ENCODE assay signal across 1 cellular context in the genomic region with DNA sequence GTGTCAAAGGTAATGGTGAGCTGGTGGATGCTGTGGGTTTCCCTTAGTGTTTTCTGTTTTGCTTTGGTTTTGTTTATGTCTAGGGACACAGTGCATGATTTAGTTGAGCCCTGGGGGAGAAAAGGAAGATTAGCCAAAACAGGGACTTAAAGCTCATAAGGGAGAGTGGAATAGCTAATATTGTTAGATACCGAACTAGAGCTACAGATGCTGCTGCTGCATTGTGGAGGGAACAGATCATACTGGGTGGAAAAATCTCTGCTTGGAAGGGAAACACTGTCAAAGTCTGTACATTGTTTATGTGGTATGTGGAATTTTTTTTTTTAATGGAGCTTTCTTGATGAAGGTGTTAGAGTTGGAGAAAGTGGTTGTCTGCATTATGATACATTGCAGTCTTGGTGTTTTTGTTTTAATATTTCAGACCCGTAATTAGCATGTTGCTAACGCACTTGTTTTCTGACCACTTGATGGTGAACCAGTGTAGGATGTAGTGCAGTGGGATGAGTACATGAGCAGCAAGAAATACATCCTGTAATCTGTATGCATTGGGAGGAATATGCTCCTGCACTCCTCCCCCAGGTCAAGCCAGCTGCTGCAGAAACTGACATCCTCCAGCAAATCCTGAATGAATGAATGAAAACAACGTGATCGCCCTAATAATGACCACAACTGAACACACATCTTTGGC.
TF ChIP-seq lines count a peak whose summit lies in the region.

No MANE protein-coding gene starts in this region.

TF ChIP-seq in HEK293, 187 proteins besides CTCF, POLR2A, EP300 and RAD21 (continued from another document):
- no peak for TF ChIP-seq BCL11B (tag by site-specific recombination; IDR thresholded peaks at IDR 0.05; ENCODE audit: low read depth)
- 0 out of 2 replicates have a peak, but pooled peaks have one; percentile 51 for TF ChIP-seq ZSCAN16 (tag by site-specific recombination; IDR thresholded peaks at IDR 0.05)
- TF ChIP-seq, protein P1, sequence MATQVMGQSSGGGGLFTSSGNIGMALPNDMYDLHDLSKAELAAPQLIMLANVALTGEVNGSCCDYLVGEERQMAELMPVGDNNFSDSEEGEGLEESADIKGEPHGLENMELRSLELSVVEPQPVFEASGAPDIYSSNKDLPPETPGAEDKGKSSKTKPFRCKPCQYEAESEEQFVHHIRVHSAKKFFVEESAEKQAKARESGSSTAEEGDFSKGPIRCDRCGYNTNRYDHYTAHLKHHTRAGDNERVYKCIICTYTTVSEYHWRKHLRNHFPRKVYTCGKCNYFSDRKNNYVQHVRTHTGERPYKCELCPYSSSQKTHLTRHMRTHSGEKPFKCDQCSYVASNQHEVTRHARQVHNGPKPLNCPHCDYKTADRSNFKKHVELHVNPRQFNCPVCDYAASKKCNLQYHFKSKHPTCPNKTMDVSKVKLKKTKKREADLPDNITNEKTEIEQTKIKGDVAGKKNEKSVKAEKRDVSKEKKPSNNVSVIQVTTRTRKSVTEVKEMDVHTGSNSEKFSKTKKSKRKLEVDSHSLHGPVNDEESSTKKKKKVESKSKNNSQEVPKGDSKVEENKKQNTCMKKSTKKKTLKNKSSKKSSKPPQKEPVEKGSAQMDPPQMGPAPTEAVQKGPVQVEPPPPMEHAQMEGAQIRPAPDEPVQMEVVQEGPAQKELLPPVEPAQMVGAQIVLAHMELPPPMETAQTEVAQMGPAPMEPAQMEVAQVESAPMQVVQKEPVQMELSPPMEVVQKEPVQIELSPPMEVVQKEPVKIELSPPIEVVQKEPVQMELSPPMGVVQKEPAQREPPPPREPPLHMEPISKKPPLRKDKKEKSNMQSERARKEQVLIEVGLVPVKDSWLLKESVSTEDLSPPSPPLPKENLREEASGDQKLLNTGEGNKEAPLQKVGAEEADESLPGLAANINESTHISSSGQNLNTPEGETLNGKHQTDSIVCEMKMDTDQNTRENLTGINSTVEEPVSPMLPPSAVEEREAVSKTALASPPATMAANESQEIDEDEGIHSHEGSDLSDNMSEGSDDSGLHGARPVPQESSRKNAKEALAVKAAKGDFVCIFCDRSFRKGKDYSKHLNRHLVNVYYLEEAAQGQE (tag by site-specific recombination; IDR thresholded peaks at IDR 0.05) = no peak
- TF ChIP-seq ZBTB17 (tag by site-specific recombination; IDR thresholded peaks at IDR 0.05) = peak; percentile 60
- no peak for TF ChIP-seq KLF1 (tag by site-specific recombination; IDR thresholded peaks at IDR 0.05)
- TF ChIP-seq ZBTB7A (tag by site-specific recombination; IDR thresholded peaks at IDR 0.05; ENCODE audit: low read depth) = no peak
- TF ChIP-seq ZNF544 (tag by site-specific recombination; IDR thresholded peaks at IDR 0.05) = no peak
- no peak for TF ChIP-seq ZNF37A (tag by site-specific recombination; IDR thresholded peaks at IDR 0.05)
- TF ChIP-seq GLIS1 (tag by site-specific recombination; IDR thresholded peaks at IDR 0.05) = no peak
- TF ChIP-seq ZNF473 (tag by site-specific recombination; IDR thresholded peaks at IDR 0.05) = no peak
